1 cellular context compared by ENCODE assay signal in genomic region chr2:188813846-188814245, GRCh38.
TF ChIP-seq lines count a peak whose summit lies in the region.

No MANE protein-coding gene starts in this region.

TF ChIP-seq in HCT116, 20 proteins besides CTCF, POLR2A, EP300 and RAD21:
- no peak for TF ChIP-seq ELF1 (IDR thresholded peaks at IDR 0.05; ENCODE audit: borderline replicate concordance, low read depth)
- no peak for TF ChIP-seq MAX (IDR thresholded peaks at IDR 0.05)
- no peak for TF ChIP-seq POLR2AphosphoS5 (IDR thresholded peaks at IDR 0.05; ENCODE audit: low read depth, low read length)
- TF ChIP-seq EGR1 (IDR thresholded peaks at IDR 0.05; ENCODE audit: low read depth) = no peak
- no peak for TF ChIP-seq SIN3A (IDR thresholded peaks at IDR 0.05; ENCODE audit: low read depth)
- no peak for TF ChIP-seq SP1 (IDR thresholded peaks at IDR 0.05; ENCODE audit: low read depth)
